10 cellular contexts compared by ENCODE assay signal in genomic region chr11:614091-614582, GRCh38. TPM values are rescaled to one million over a fixed set of nuclear protein-coding genes. Genes with fewer than 3 reads are reported as not detected.
A peak's percentile ranks its signal among the peaks of the same experiment; 100 is the strongest.
DNase-seq lines count a peak whose midpoint lies in the region; ATAC-seq, FAIRE-seq and TF ChIP-seq lines count a peak whose summit lies in the region.
"Had no signal": no experiment of that assay in that cellular context is flagged by ENCODE, and none has a peak within 500 bp of the region (broad histone marks: within the 10 kb centered on the region; RNA-seq: fewer than 3 reads in every experiment).

No MANE protein-coding gene starts in this region.

- H3K9me2 ChIP-seq in SK-N-SH (no peaks in the 10 kb centered on the region), SU-DHL-6 (replicated peaks; ENCODE audit: insufficient read depth, low read length) (no peaks in the 10 kb centered on the region)

- H3K9ac ChIP-seq in SK-N-SH (no peak overlapping the region), SU-DHL-6 (ENCODE audit: low read length) (no peak overlapping the region)

- peaks cover 13 to 46% of the 10 kb centered on the region in 2 experiments for H3K36me3 ChIP-seq in SK-N-SH (replicated peaks in 1 of 2; ENCODE audit: control insufficient read depth in 1 of 2, insufficient read depth in 2 of 2, low read length in 1 of 2)
- no peaks in the 10 kb centered on the region for H3K36me3 ChIP-seq in SU-DHL-6 (ENCODE audit: low read length)
- H3K36me3 ChIP-seq in esophagus squamous epithelium: peaks cover 22 to 70% (median 39%) of the 10 kb centered on the region in 3 donors
- H3K36me3 ChIP-seq in small intestine (ENCODE audit: control insufficient read depth in 2 of 2, insufficient read depth in 2 of 2, low read length in 2 of 2): peaks cover 13 to 21% of the 10 kb centered on the region in 2 donors
- H3K36me3 ChIP-seq: uterus had no signal

- H3K79me2 ChIP-seq in SK-N-SH (ENCODE audit: insufficient read depth) (peaks cover 8% of the 10 kb centered on the region; the same call in 1 of the 2 replicates), SU-DHL-6 (ENCODE audit: insufficient read depth, low read length) (no peaks in the 10 kb centered on the region)

- no peak overlapping the region; a peak in 1 of 4 replicates for H3K27ac ChIP-seq in SK-N-SH (ENCODE audit: low read depth in 2 of 2, low read length in 1 of 2)
- H3K27ac ChIP-seq in SU-DHL-6 (ENCODE audit: low read depth, low read length): peak overlapping the region; percentile 14
- peak overlapping the region; percentile 94 to 98 (median 97) for H3K27ac ChIP-seq in esophagus squamous epithelium
- H3K27ac ChIP-seq in small intestine (ENCODE audit: low read depth in 1 of 2, low read length in 1 of 2): peak overlapping the region; percentile 84 to 96
- H3K27ac ChIP-seq: uterus had no signal

- CTCF ChIA-PET in SK-N-SH (lab: Yijun Ruan, JAX): interaction anchor here (1.4 to 1.9 kb wide), 2 partner anchors 33 to 96 kb away, joined by 3 to 5 read pairs; no protein-coding TSS in a partner anchor

- peaks cover 0 to 14% of the 10 kb centered on the region in 2 experiments; a peak in 1 of 4 replicates for H3K4me1 ChIP-seq in SK-N-SH (ENCODE audit: control insufficient read depth in 1 of 2, insufficient read depth in 2 of 2, low read depth in 1 of 2, low read length in 1 of 2)
- peaks cover 32 to 58% (median 45%) of the 10 kb centered on the region in 3 donors for H3K4me1 ChIP-seq in esophagus squamous epithelium
- H3K4me1 ChIP-seq in small intestine (ENCODE audit: control insufficient read depth in 2 of 2, insufficient read depth in 1 of 2, low read depth in 1 of 2, low read length in 1 of 2): peaks cover 4 to 7% of the 10 kb centered on the region in 2 donors

- no peak for FAIRE-seq in small intestine (lab: Jason Lieb, UNC)

- H3K4me3 ChIP-seq in SK-N-SH (ENCODE audit: low read depth in 2 of 2, low read length in 1 of 2) (no peak overlapping the region), SU-DHL-6 (ENCODE audit: insufficient read depth, low read length, poor library complexity, severe bottlenecking) (no peak overlapping the region), esophagus squamous epithelium (peak overlapping the region in 3 of 4 donors; percentile 69 to 78 (median 74)), small intestine (ENCODE audit: low read depth in 1 of 2, low read length in 2 of 2) (peak overlapping the region in 1 of 2 donors; percentile 59)

- intact Hi-C loops in esophagus squamous epithelium (cut with DNase I): loop anchor here (5.0 kb wide), 1 partner anchor 37 kb away; the partner anchor contains the start of gene PHRF1

- no peak for ATAC-seq in SK-N-SH treated with all-trans-retinoic acid at 6 μM for 48 hours
- ATAC-seq in HG03097 (IDR thresholded peaks at IDR 0.05; ENCODE audit: low FRiP score, unreplicated experiment): no peak
- no peak for ATAC-seq in GM21717 (IDR thresholded peaks at IDR 0.05; ENCODE audit: unreplicated experiment)
- ATAC-seq in GM18519 (IDR thresholded peaks at IDR 0.05; ENCODE audit: low FRiP score, unreplicated experiment): no peak

- TF ChIP-seq RAD21 in SK-N-SH (IDR thresholded peaks at IDR 0.05; ENCODE audit: low read length): no peak

- H3K27me3 ChIP-seq in SK-N-SH (ENCODE audit: insufficient read depth) (no peaks in the 10 kb centered on the region), SU-DHL-6 (ENCODE audit: low read length) (no peaks in the 10 kb centered on the region), esophagus squamous epithelium (no peaks in the 10 kb centered on the region), small intestine (ENCODE audit: control insufficient read depth in 2 of 2, insufficient read depth in 2 of 2, low read length in 2 of 2) (no peaks in the 10 kb centered on the region)
- H3K27me3 ChIP-seq: uterus had no signal

- no peak for TF ChIP-seq CTCF in SK-N-SH (IDR thresholded peaks at IDR 0.05)
- TF ChIP-seq CTCF in SU-DHL-6 (IDR thresholded peaks at IDR 0.05; ENCODE audit: insufficient read depth, low read length, poor library complexity, severe bottlenecking): no peak
- no peak for TF ChIP-seq CTCF in esophagus squamous epithelium (IDR thresholded peaks at IDR 0.05)

- H2AFZ ChIP-seq in SK-N-SH (ENCODE audit: low read depth) (no peak overlapping the region), SU-DHL-6 (ENCODE audit: low read depth, low read length, severe bottlenecking) (no peak overlapping the region)

- peak overlapping the region; percentile 96; the same call in 1 of the 2 replicates for H3K4me2 ChIP-seq in SK-N-SH
- H3K4me2 ChIP-seq in SU-DHL-6 (ENCODE audit: low read depth, low read length, poor library complexity, severe bottlenecking): no peak overlapping the region

- H3K9me3 ChIP-seq in SK-N-SH (no peaks in the 10 kb centered on the region), SU-DHL-6 (ENCODE audit: insufficient read depth, low read length) (no peaks in the 10 kb centered on the region), esophagus squamous epithelium (no peaks in the 10 kb centered on the region), small intestine (ENCODE audit: control insufficient read depth, low read depth) (no peaks in the 10 kb centered on the region)
- H3K9me3 ChIP-seq: uterus had no signal

- H3F3A ChIP-seq in SK-N-SH (replicated peaks; ENCODE audit: insufficient read depth) (peaks cover 6% of the 10 kb centered on the region), SU-DHL-6 (ENCODE audit: insufficient read depth) (peaks cover 10% of the 10 kb centered on the region)

- 85% methylated on average over 9 of the region's 13 CpGs for WGBS in SK-N-SH (ENCODE audit: low lambda C conversion rate)
- WGBS in esophagus squamous epithelium, 2 donors: 22 to 25% methylated on average over 2 to 8 of the region's 13 CpGs
- 26 to 64% (median 55%) methylated on average over 9 to 13 of the region's 13 CpGs for WGBS in small intestine, 3 donors

- no peak for TF ChIP-seq POLR2A in esophagus squamous epithelium (IDR thresholded peaks at IDR 0.05)

- POLR2A ChIA-PET in SK-N-SH (lab: Yijun Ruan, JAX): interaction anchor here (0.9 to 1.0 kb wide), 2 partner anchors 38 to 54 kb away, joined by 3 read pairs; no protein-coding TSS in a partner anchor

- no peak for TF ChIP-seq EP300 in SK-N-SH (IDR thresholded peaks at IDR 0.05; ENCODE audit: borderline replicate concordance in 1 of 2, low read depth in 1 of 2, low read length in 1 of 2)

- H4K20me1 ChIP-seq in SK-N-SH (ENCODE audit: insufficient read depth) (peaks cover 31% of the 10 kb centered on the region), SU-DHL-6 (ENCODE audit: low read depth, low read length) (no peaks in the 10 kb centered on the region; the same call in 1 of the 2 replicates)

- no peak for DNase-seq in SK-N-SH
- DNase-seq in esophagus squamous epithelium (lab: John Stamatoyannopoulos, UW): no peak
- no peak for DNase-seq in small intestine

TF ChIP-seq in SK-N-SH, 30 proteins besides CTCF, POLR2A, EP300 and RAD21:
- TF ChIP-seq MXI1 (IDR thresholded peaks at IDR 0.05; ENCODE audit: low read depth, low read length) (no peak), PBX3 (IDR thresholded peaks at IDR 0.05) (no peak)

TF ChIP-seq in SK-N-SH treated with all-trans-retinoic acid at 6 μM for 48 hours, 23 proteins besides CTCF, POLR2A, EP300 and RAD21 (continues in another document):
- TF ChIP-seq PPARA (CRISPR knock-in tag; IDR thresholded peaks at IDR 0.05; ENCODE audit: borderline replicate concordance) (no peak), ZFP30 (CRISPR knock-in tag; IDR thresholded peaks at IDR 0.05) (no peak), SNAI2 (CRISPR knock-in tag; IDR thresholded peaks at IDR 0.05) (no peak), ZNF8 (CRISPR knock-in tag; IDR thresholded peaks at IDR 0.05) (no peak), PATZ1 (CRISPR knock-in tag; IDR thresholded peaks at IDR 0.05; ENCODE audit: borderline replicate concordance) (no peak), GLIS3 (CRISPR knock-in tag; IDR thresholded peaks at IDR 0.05) (no peak)

RNA-seq across cellular contexts. Expression of gene IRF7, which starts 1.6 kb away (rescaled TPM):
- 5.9 and 6.3 TPM in 2 replicates for polyA plus RNA-seq in SK-N-SH (2012; rRNA removed)
- 2.0 and 3.9 TPM in 2 replicates for polyA plus RNA-seq in SK-N-SH (2012; cell fraction: cytosol; rRNA removed)
- polyA plus RNA-seq in SK-N-SH (2012; cell fraction: nucleus; rRNA removed): 26.4 and 38.4 TPM in 2 replicates
- 10 to 100 TPM; 16.9 to 26.3 (median 20.2) TPM for total RNA-seq in esophagus squamous epithelium
- polyA plus RNA-seq in small intestine: 100 to 1,000 TPM in 2 of 3 donors, 10 to 100 TPM in 1; 34.3 to 115 (median 112) TPM

RNA-seq across cellular contexts. Expression of gene CDHR5, which starts 10.6 kb away (rescaled TPM):
- polyA plus RNA-seq in SK-N-SH (2012; rRNA removed): not detected in 2 replicates
- not detected in 2 replicates for polyA plus RNA-seq in SK-N-SH (2012; cell fraction: cytosol; rRNA removed)
- not detected in 2 replicates for polyA plus RNA-seq in SK-N-SH (2012; cell fraction: nucleus; rRNA removed)
- not detected for total RNA-seq in esophagus squamous epithelium
- polyA plus RNA-seq in small intestine: 100 to 1,000 TPM; 112 to 941 (median 931) TPM
- total RNA-seq: A673 had no signal

RNA-seq across cellular contexts. Expression of gene SCT, which starts 12.8 kb away (rescaled TPM):
- polyA plus RNA-seq in SK-N-SH (2012; rRNA removed) (not detected in 2 replicates), small intestine (10 to 100 TPM in 2 of 3 donors, 1 to 10 TPM in 1; 4.8 to 25.7 (median 18.9) TPM)
- not detected in 2 replicates for polyA plus RNA-seq in SK-N-SH (2012; cell fraction: cytosol; rRNA removed)
- not detected in 2 replicates for polyA plus RNA-seq in SK-N-SH (2012; cell fraction: nucleus; rRNA removed)
- total RNA-seq in esophagus squamous epithelium: 1 to 10 TPM in 1 of 4 donors, not detected in 3; 5.3 TPM
- total RNA-seq: A673, uterus had no signal

RNA-seq across cellular contexts. Expression of gene DRD4, which starts 22.9 kb away (rescaled TPM):
- not detected in 2 replicates for polyA plus RNA-seq in SK-N-SH (2012; rRNA removed)
- 0.04 TPM in 1 of 2 replicates, not detected in the other for polyA plus RNA-seq in SK-N-SH (2012; cell fraction: cytosol; rRNA removed)
- polyA plus RNA-seq in SK-N-SH (2012; cell fraction: nucleus; rRNA removed): 0.82 and 1.2 TPM in 2 replicates
- total RNA-seq in esophagus squamous epithelium: under 1 TPM in 1 of 4 donors, not detected in 3; 0.76 TPM
- 1 to 10 TPM in 1 of 3 donors, under 1 TPM in 2; 0.51 to 1.4 (median 0.89) TPM for polyA plus RNA-seq in small intestine

RNA-seq across cellular contexts. Expression of gene PHRF1, which starts 37.9 kb away (rescaled TPM):
- polyA plus RNA-seq in SK-N-SH (2012; rRNA removed) (18.8 and 22.7 TPM in 2 replicates), small intestine (10 to 100 TPM; 14.6 to 25.0 (median 22.1) TPM)
- 9.2 and 13.1 TPM in 2 replicates for polyA plus RNA-seq in SK-N-SH (2012; cell fraction: cytosol; rRNA removed)
- polyA plus RNA-seq in SK-N-SH (2012; cell fraction: nucleus; rRNA removed): 42.5 and 52.9 TPM in 2 replicates
- 10 to 100 TPM; 11.7 to 30.6 (median 24.2) TPM for total RNA-seq in esophagus squamous epithelium

Comparison
In these comparisons a context has a peak if more than half of its experiments do, and no peak if none do; other contexts are left out.
1. H3K27ac ChIP-seq: peak in SU-DHL-6 (single experiment), esophagus squamous epithelium (4 of 4) and small intestine (2 of 2); none in SK-N-SH (0 of 2).
2. H3K4me3 ChIP-seq: peak in esophagus squamous epithelium (3 of 4); none in SK-N-SH (0 of 2) and SU-DHL-6 (single experiment).
3. RNA of gene CDHR5, which starts 10.6 kb away (polyA plus RNA-seq): 112 to 941 TPM in small intestine; not detected in SK-N-SH; every median in the first group is over 100 times any median in the second.
4. RNA of gene SCT, which starts 12.8 kb away (polyA plus RNA-seq): 4.8 to 25.7 TPM in small intestine; not detected in SK-N-SH; every median in the first group is over 4 times any median in the second.